In the genomic region with DNA sequence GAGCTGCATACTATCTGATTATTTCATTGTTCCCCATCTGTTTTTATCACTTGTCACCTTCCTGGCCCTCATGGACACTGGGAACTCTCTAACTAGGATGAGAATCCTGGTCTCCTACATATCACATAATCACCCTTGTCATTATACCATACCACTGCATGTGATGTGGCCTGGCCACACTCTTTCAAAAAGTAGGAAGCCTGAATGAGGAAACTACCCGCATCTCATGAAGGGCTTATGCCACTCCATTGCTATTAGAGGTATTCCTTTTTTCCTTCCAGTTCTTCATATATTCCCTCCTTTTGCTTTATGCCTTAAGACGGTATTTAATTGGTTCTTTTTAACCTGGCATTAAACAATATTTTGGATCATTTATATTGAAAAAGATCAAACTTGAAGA, we compare ENCODE assay signal across 11 cellular contexts.
"Had no signal": no experiment of that assay in that cellular context is flagged by ENCODE, and none has a peak within 500 bp of the region (broad histone marks: within the 10 kb centered on the region; RNA-seq: fewer than 3 reads in every experiment).

No MANE protein-coding gene starts in this region.

- FAIRE-seq: H1, H54 had no signal

- H3K4me1 Mint-ChIP-seq: GM23338 had no signal

- H3K9me3 ChIP-seq: HAP-1 had no signal

- DNase-seq: GM23248, GOT3, H7, H9, HCEC 1CT, HFFc6 had no signal

- H3K36me3 ChIP-seq: HAP-1 had no signal

- H2AFZ ChIP-seq: GM23248, GM23338 had no signal

- H3K4me1 ChIP-seq: HAP-1 had no signal

- H3K4me3 ChIP-seq: GM23248, GM23338, HAP-1 had no signal

- H3K27ac Mint-ChIP-seq: GM23338, H9, HFFc6 had no signal

- H3K9ac ChIP-seq: GM23248 had no signal

- ATAC-seq: GM23338, HCT116 had no signal

- H3K4me2 ChIP-seq: GM23338 had no signal

- H3K4me3 Mint-ChIP-seq: GM23338, H9, HFFc6 had no signal

- H3K9me3 Mint-ChIP-seq: GM23338, H9 had no signal

- H3K27ac ChIP-seq: GM23248 had no signal
